18 cellular contexts compared by ENCODE assay signal in genomic region chr2:180694445-180695421, GRCh38.
DNase-seq lines count a peak whose midpoint lies in the region; FAIRE-seq and TF ChIP-seq lines count a peak whose summit lies in the region.
"Had no signal": no experiment of that assay in that cellular context is flagged by ENCODE, and none has a peak within 500 bp of the region (broad histone marks: within the 10 kb centered on the region; RNA-seq: fewer than 3 reads in every experiment).

No MANE protein-coding gene starts in this region.

- H4K8ac ChIP-seq in mesenchymal stem cell (ENCODE audit: low read length): no peak overlapping the region

- H3K4me3 ChIP-seq in mesenchymal stem cell (ENCODE audit: insufficient read depth in 1 of 2, low read depth in 1 of 2, low read length in 2 of 2): peak overlapping the region in 1 of 2 experiments; percentile 70
- H3K4me3 ChIP-seq: ascending aorta, SK-N-MC, testis had no signal

- no peaks in the 10 kb centered on the region for H3K79me1 ChIP-seq in mesenchymal stem cell (replicated peaks; ENCODE audit: low read length, poor library complexity, severe bottlenecking)

- no peak overlapping the region for H3K4me2 ChIP-seq in mesenchymal stem cell (ENCODE audit: low read length, poor library complexity, severe bottlenecking)

- H2AK5ac ChIP-seq in mesenchymal stem cell (ENCODE audit: low read length, severe bottlenecking): no peak overlapping the region

- no peaks in the 10 kb centered on the region for H3K27me3 ChIP-seq in mesenchymal stem cell (ENCODE audit: control insufficient read depth in 1 of 2, insufficient read depth in 1 of 2, low read length in 2 of 2)
- H3K27me3 ChIP-seq: ascending aorta, testis had no signal

- no peak for TF ChIP-seq CTCF in VCaP (conservative IDR thresholded peaks at IDR 0.05)

- H2BK120ac ChIP-seq in mesenchymal stem cell (ENCODE audit: low read depth, low read length): no peak overlapping the region

- H3K23ac ChIP-seq in mesenchymal stem cell (ENCODE audit: low read length in 2 of 2): no peak overlapping the region

- WGBS in mesenchymal stem cell: 67% methylated on average over 3 of the region's 5 CpGs

- H2AFZ ChIP-seq in mesenchymal stem cell (ENCODE audit: low read depth, low read length): no peak overlapping the region

- H3K9me3 ChIP-seq in mesenchymal stem cell (ENCODE audit: control insufficient read depth, low read length): no peaks in the 10 kb centered on the region
- H3K9me3 ChIP-seq: ascending aorta, testis had no signal

- no peak overlapping the region for H2BK5ac ChIP-seq in mesenchymal stem cell (ENCODE audit: low read depth, low read length, poor library complexity, severe bottlenecking)

- H3K27ac ChIP-seq in VCaP (peak overlapping the region; percentile 74), mesenchymal stem cell (ENCODE audit: low read length, poor library complexity, severe bottlenecking) (no peak overlapping the region)
- H3K27ac ChIP-seq: ascending aorta, SK-N-MC, testis had no signal

- no peak for TF ChIP-seq POLR2A in H54 (IDR thresholded peaks at IDR 0.05; ENCODE audit: low read depth, low read length)

- H2BK12ac ChIP-seq in mesenchymal stem cell (ENCODE audit: low read length in 2 of 2): peak overlapping the region in 1 of 2 experiments; percentile 29

- H3K4me1 ChIP-seq in mesenchymal stem cell (ENCODE audit: control insufficient read depth, insufficient read depth, low read depth, low read length): peaks cover 2% of the 10 kb centered on the region
- H3K4me1 ChIP-seq: ascending aorta, testis had no signal

- H3K14ac ChIP-seq in mesenchymal stem cell (ENCODE audit: low read length in 2 of 2): no peak overlapping the region

- no peak overlapping the region for H3K4ac ChIP-seq in mesenchymal stem cell (ENCODE audit: low read depth in 1 of 2, low read length in 2 of 2)

- peak; percentile 36 for FAIRE-seq in H54 (lab: Jason Lieb, UNC)
- FAIRE-seq: G401.6, GM12891 had no signal

- DNase-seq in H54 (ENCODE audit: insufficient read length, low spot score) (no peak), NCI-H146 (lab: John Stamatoyannopoulos, UW) (peak; percentile 36), mesenchymal stem cell (peak; percentile 35), cerebellar cortex (ENCODE audit: low spot score) (no peak), midbrain (lab: John Stamatoyannopoulos, UW) (no peak)
- DNase-seq in stimulated activated CD4-positive, alpha-beta T cell treated with anti-CD3 and anti-CD28 coated beads, Interleukin-1b, Interleukin-23, amount 100 ng/mL, for 48 hours: no peak
- DNase-seq in stimulated activated CD8-positive, alpha-beta memory T cell treated with anti-CD3 and anti-CD28 coated beads, Interleukin-4, amount 100 ng/mL, for 48 hours: no peak
- DNase-seq: activated CD4-positive, alpha-beta T cell treated with anti-CD3 and anti-CD28 coated beads, Interleukin-2, amount 50 U/mL, for 1 hour; activated naive CD4-positive, alpha-beta T cell; kidney glomerular epithelial cell; NCI-H1694 treated with DMSO at 0.1 percent for 48 hours; NCI-H510A treated with DMSO at 0.1 percent for 48 hours; testis had no signal

- H3K9ac ChIP-seq in mesenchymal stem cell (ENCODE audit: low read length): peak overlapping the region; percentile 75

- H4K91ac ChIP-seq in mesenchymal stem cell (ENCODE audit: low read length): no peak overlapping the region

- H3K18ac ChIP-seq in mesenchymal stem cell (ENCODE audit: low read depth in 1 of 2, low read length in 2 of 2): no peak overlapping the region

- no peak overlapping the region for H2BK15ac ChIP-seq in mesenchymal stem cell (ENCODE audit: low read depth, poor library complexity, severe bottlenecking)

- no peaks in the 10 kb centered on the region for H3K36me3 ChIP-seq in mesenchymal stem cell (ENCODE audit: control insufficient read depth in 1 of 2, insufficient read depth in 2 of 2, low read depth in 1 of 2, low read length in 2 of 2)
- H3K36me3 ChIP-seq: ascending aorta had no signal

Comparison
In these comparisons a context has a peak if more than half of its experiments do, and no peak if none do; other contexts are left out.
1. DNase-seq: peak in NCI-H146 (single experiment) and mesenchymal stem cell (single experiment); none in H54 (single experiment), cerebellar cortex (single experiment), midbrain (single experiment), stimulated activated CD4-positive, alpha-beta T cell treated with anti-CD3 and anti-CD28 coated beads, Interleukin-1b, Interleukin-23, amount 100 ng/mL, for 48 hours (single experiment) and stimulated activated CD8-positive, alpha-beta memory T cell treated with anti-CD3 and anti-CD28 coated beads, Interleukin-4, amount 100 ng/mL, for 48 hours (single experiment).